ENCODE assay signal across 8 cellular contexts in the genomic region with DNA sequence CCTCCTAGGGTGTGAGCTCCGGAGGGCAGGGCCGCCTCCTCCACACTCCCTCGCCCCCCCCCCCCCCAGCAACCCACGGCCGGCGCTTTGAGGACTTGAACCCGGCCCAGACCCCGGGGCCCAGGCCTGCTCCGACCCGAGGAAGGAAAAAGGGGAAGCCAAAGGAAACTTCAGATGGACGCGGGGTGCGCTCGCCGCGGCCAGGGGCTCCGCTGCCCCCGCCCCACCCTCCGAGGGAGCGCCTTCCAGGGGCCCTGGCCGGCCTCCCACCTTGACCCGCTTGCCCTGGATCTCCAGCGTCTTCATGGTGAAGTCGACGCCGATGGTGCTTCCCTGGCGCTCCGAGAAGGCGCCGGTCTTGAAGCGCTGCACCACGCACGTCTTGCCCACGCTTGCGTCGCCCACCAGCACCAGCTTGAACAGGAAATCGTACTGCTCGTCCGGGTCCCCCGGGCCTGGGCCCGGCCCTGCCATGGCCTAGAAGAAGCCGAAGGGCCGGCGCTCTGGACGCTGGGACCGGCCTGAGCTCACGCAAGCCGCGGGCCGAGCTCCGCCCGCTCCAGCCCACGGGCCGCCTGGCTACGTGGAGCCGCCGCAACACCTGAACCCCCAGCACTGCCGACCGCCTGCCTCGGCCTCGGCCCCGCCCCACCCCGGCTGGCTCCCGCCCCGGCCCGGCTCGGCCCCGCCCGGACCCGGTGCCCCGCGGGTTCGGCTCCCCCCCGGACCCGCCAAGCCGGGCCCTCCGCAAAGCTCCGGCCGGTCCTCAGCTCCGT. TPM values are rescaled to one million over a fixed set of nuclear protein-coding genes. Genes with fewer than 3 reads are reported as not detected.
DNase-seq lines count a peak whose midpoint lies in the region; ATAC-seq and TF ChIP-seq lines count a peak whose summit lies in the region.

No MANE protein-coding gene starts in this region.

- peak; percentile 30 for ATAC-seq in GM19372 (IDR thresholded peaks at IDR 0.05; ENCODE audit: low read depth, unreplicated experiment)
- peak; percentile 6 to 34 for ATAC-seq in activated naive CD4-positive, alpha-beta T cell treated with anti-CD3 and anti-CD28 coated beads, Interleukin-2, amount 50 U/mL, for 72 hours
- peak; percentile 3 to 29 for ATAC-seq in left cardiac atrium
- ATAC-seq in GM21390 (IDR thresholded peaks at IDR 0.05; ENCODE audit: unreplicated experiment): no peak

- TF ChIP-seq POLR2A in NB4 (IDR thresholded peaks at IDR 0.05; ENCODE audit: extremely low read depth, insufficient read length) (no peak), sigmoid colon (IDR thresholded peaks at IDR 0.05) (no peak)

- no peaks in the 10 kb centered on the region for H3K9me3 ChIP-seq in sigmoid colon

- peaks cover 0 to 38% (median 32%) of the 10 kb centered on the region in 4 donors for H3K4me1 ChIP-seq in sigmoid colon

- CTCF ChIA-PET in AG04449 (lab: Yijun Ruan, JAX): interaction anchor here (0.8 to 8.1 kb wide), 10 partner anchors 13 to 151 kb away, joined by 3 to 55 read pairs (median 3); no protein-coding TSS in a partner anchor

- no peak for DNase-seq in AG04449 (ENCODE audit: low read depth, low spot score)
- DNase-seq in NB4 (ENCODE audit: low read depth): peak; percentile 63
- no peak for DNase-seq in activated naive CD4-positive, alpha-beta T cell treated with anti-CD3 and anti-CD28 coated beads, Interleukin-2, amount 50 U/mL, for 72 hours (ENCODE audit: low spot score in 2 of 2)
- no peak for DNase-seq in left cardiac atrium
- no peak for DNase-seq in sigmoid colon
- DNase-seq in OCI-M2 (lab: John Stamatoyannopoulos, UW; ENCODE audit: unreplicated experiment): no peak

- H3K4me3 ChIP-seq in AG04449 (ENCODE audit: low read depth, low read length): peak overlapping the region; percentile 85
- H3K4me3 ChIP-seq in NB4 (ENCODE audit: low read depth, low read length): peak overlapping the region; percentile 64
- peak overlapping the region; percentile 67 to 93 (median 72) for H3K4me3 ChIP-seq in sigmoid colon

- no peaks in the 10 kb centered on the region for H3K36me3 ChIP-seq in sigmoid colon

- H3K27ac ChIP-seq in sigmoid colon: peak overlapping the region; percentile 87 to 94 (median 94)

- H3K36me3 Mint-ChIP-seq in activated naive CD4-positive, alpha-beta T cell treated with anti-CD3 and anti-CD28 coated beads, Interleukin-2, amount 50 U/mL, for 72 hours: peaks cover 38 to 41% of the 10 kb centered on the region in 2 donors

- H3K27me3 ChIP-seq in sigmoid colon: no peaks in the 10 kb centered on the region

- intact Hi-C loops in left cardiac atrium (cut with DNase I): loop anchor here in 1 of 2 donors (2.0 kb wide), 1 partner anchor 68 kb away; no protein-coding TSS in a partner anchor
- intact Hi-C loops in sigmoid colon (cut with DNase I): loop anchor here (5.0 kb wide), 1 partner anchor 126 kb away; the partner anchor contains the start of gene COPG1

- POLR2A ChIA-PET in AG04449 (lab: Yijun Ruan, JAX): interaction anchor here (0.6 to 1.4 kb wide), 6 partner anchors 9 to 128 kb away, joined by 3 to 4 read pairs (median 3); partner anchors contain the start of genes CNBP and COPG1

- peak overlapping the region; percentile 98 to 99 for H3K27ac Mint-ChIP-seq in activated naive CD4-positive, alpha-beta T cell treated with anti-CD3 and anti-CD28 coated beads, Interleukin-2, amount 50 U/mL, for 72 hours

- TF ChIP-seq EP300 in sigmoid colon (IDR thresholded peaks at IDR 0.05): no peak

- 0 to 1% methylated on average over 80 of the region's 80 CpGs for WGBS in sigmoid colon, 2 donors

- TF ChIP-seq CTCF in AG04449 (IDR thresholded peaks at IDR 0.05; ENCODE audit: insufficient read depth, low read length, missing control alignments) (no peak), NB4 (IDR thresholded peaks at IDR 0.05; ENCODE audit: low read depth, low read length) (no peak), sigmoid colon (IDR thresholded peaks at IDR 0.05) (no peak)

- no peaks in the 10 kb centered on the region for H3K9me3 Mint-ChIP-seq in activated naive CD4-positive, alpha-beta T cell treated with anti-CD3 and anti-CD28 coated beads, Interleukin-2, amount 50 U/mL, for 72 hours

RNA-seq across cellular contexts. Expression of gene RAB43, which starts 0.4 kb away (rescaled TPM):
- 10 to 100 TPM; 57.4 to 64.1 TPM for total RNA-seq in activated naive CD4-positive, alpha-beta T cell treated with anti-CD3 and anti-CD28 coated beads, Interleukin-2, amount 50 U/mL, for 72 hours
- 1 to 10 TPM; 6.4 to 6.9 TPM for total RNA-seq in left cardiac atrium
- 1 to 10 TPM; 2.8 to 5.8 (median 4.0) TPM for total RNA-seq in sigmoid colon
- polyA plus RNA-seq in sigmoid colon: 10 to 100 TPM in 2 of 3 donors, 1 to 10 TPM in 1; 9.6 to 31.3 (median 10.9) TPM

RNA-seq across cellular contexts. Expression of gene ISY1, which starts 39.7 kb away (rescaled TPM):
- 10 to 100 TPM; 69.9 to 84.0 TPM for total RNA-seq in activated naive CD4-positive, alpha-beta T cell treated with anti-CD3 and anti-CD28 coated beads, Interleukin-2, amount 50 U/mL, for 72 hours
- 10 to 100 TPM; 23.3 to 28.3 TPM for total RNA-seq in left cardiac atrium
- 10 to 100 TPM; 18.0 to 26.0 (median 22.5) TPM for total RNA-seq in sigmoid colon
- 10 to 100 TPM; 25.2 to 31.2 (median 28.2) TPM for polyA plus RNA-seq in sigmoid colon

Comparison
In these comparisons a context has a peak if more than half of its experiments do, and no peak if none do; other contexts are left out.
1. RNA of gene RAB43, which starts 0.4 kb away (total RNA-seq): 57.4 to 64.1 TPM in activated naive CD4-positive, alpha-beta T cell treated with anti-CD3 and anti-CD28 coated beads, Interleukin-2, amount 50 U/mL, for 72 hours; 6.4 to 6.9 TPM in left cardiac atrium and 2.8 to 5.8 TPM in sigmoid colon; every median in the first group is over 4 times any median in the second.
2. Peak in every context shown above with its lines, with median percentiles within 50 percentile points of each other: H3K4me3 ChIP-seq.